ENCODE assay signal across 8 cellular contexts in the genomic region with DNA sequence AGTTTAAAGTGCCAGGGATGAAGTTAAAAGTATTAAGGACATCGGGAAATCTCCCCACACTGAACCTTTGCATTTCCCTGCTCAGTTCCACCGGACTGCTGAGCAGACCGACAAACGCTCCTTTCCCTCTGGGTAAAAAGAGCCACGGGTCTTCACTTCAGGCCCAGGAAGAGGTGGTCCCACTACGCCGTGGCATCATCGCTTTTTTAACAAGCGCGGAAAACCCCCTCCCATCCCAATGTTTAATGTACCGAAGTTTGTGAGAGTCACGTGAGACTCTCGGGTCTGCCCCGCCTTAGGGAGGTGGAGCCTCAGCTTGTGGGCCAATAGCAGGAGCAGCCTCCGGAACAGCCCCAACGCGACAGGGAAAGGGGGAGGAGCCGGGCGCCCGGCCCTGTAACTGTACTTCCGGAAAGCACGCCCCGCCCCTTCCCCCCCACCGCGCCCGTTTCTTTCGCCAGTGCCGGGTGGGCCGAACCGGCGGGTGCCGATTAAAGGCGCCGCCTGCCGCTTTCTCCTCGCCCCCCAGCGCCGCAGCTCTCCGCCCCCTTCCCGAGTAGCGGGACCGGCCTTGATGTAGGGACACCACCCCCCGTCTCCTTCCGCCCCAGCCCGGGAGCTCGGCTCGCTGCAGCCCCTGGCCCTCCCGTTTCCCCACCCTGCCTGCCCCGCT. TPM values are rescaled to one million over a fixed set of nuclear protein-coding genes. Genes with fewer than 3 reads are reported as not detected.
A peak's percentile ranks its signal among the peaks of the same experiment; 100 is the strongest.
DNase-seq lines count a peak whose midpoint lies in the region; ATAC-seq and TF ChIP-seq lines count a peak whose summit lies in the region.

No MANE protein-coding gene starts in this region.

- H3K27me3 ChIP-seq in PC-9 (ENCODE audit: insufficient read depth, low read depth) (no peaks in the 10 kb centered on the region), esophagus (ENCODE audit: control insufficient read depth in 1 of 2, insufficient read depth in 2 of 2, low read length in 2 of 2) (no peaks in the 10 kb centered on the region), mucosa of rectum (ENCODE audit: control insufficient read depth in 2 of 2, insufficient read depth in 2 of 2, low read length in 2 of 2) (no peaks in the 10 kb centered on the region)

- no peaks in the 10 kb centered on the region for H3K36me3 Mint-ChIP-seq in activated T-cell treated with anti-CD3 and anti-CD28 coated beads, Interleukin-2, amount 50 U/mL, for 4 hours (ENCODE audit: insufficient read depth)

- peaks cover 28% of the 10 kb centered on the region for H3K79me2 ChIP-seq in PC-9 (ENCODE audit: low read depth)

- H3K4me3 ChIP-seq in PC-9 (peak overlapping the region; percentile 70), esophagus (ENCODE audit: low read depth in 1 of 2, low read length in 2 of 2) (peak overlapping the region; percentile 73 to 84), mucosa of rectum (ENCODE audit: low read length in 2 of 2) (peak overlapping the region; percentile 96 to 98)

- no peaks in the 10 kb centered on the region for H3K9me2 ChIP-seq in PC-9 (ENCODE audit: insufficient read depth)

- peak; percentile 38 for ATAC-seq in GM21576 (IDR thresholded peaks at IDR 0.05; ENCODE audit: unreplicated experiment)
- ATAC-seq in activated T-cell treated with anti-CD3 and anti-CD28 coated beads, Interleukin-2, amount 50 U/mL, for 4 hours = peak; percentile 68 to 72

- DNase-seq in DMS114 treated with DMSO at 0.1 percent for 48 hours (lab: John Stamatoyannopoulos, UW; ENCODE audit: unreplicated experiment) (peak; percentile 97), KBM-7 (peak; percentile 94), PC-9 (peak; percentile 84 to 90)
- peak; percentile 97 for DNase-seq in activated T-cell treated with anti-CD3 and anti-CD28 coated beads, Interleukin-2, amount 50 U/mL, for 4 hours
- peak; percentile 93 to 98 for DNase-seq in stimulated activated CD8-positive, alpha-beta memory T cell treated with anti-CD3 and anti-CD28 coated beads, Interleukin-4, amount 100 ng/mL, for 4 hours (ENCODE audit: low read depth in 2 of 2, low spot score in 1 of 2)

- no peaks in the 10 kb centered on the region for H3K27me3 Mint-ChIP-seq in activated T-cell treated with anti-CD3 and anti-CD28 coated beads, Interleukin-2, amount 50 U/mL, for 4 hours (ENCODE audit: low read depth)

- peak overlapping the region; percentile 93 for H3K4me2 ChIP-seq in PC-9

- POLR2A ChIA-PET in PC-9 (lab: Charles Lee; ENCODE audit: unreplicated experiment) = interaction anchor here (0.6 to 1.0 kb wide), 3 partner anchors 14 to 337 kb away, joined by 4 to 6 read pairs (median 4); no protein-coding TSS in a partner anchor

- CTCF ChIA-PET in PC-9 (lab: Charles Lee) = no interaction called here

- peak overlapping the region; percentile 86 for H3K4me3 Mint-ChIP-seq in activated T-cell treated with anti-CD3 and anti-CD28 coated beads, Interleukin-2, amount 50 U/mL, for 4 hours

- intact Hi-C loops in PC-9 (cut with micrococcal nuclease; ENCODE audit: unreplicated experiment) = loop anchor here (2.0 to 10.0 kb wide), 3 partner anchors 13 to 247 kb away; a partner anchor contains a TSS

- H4K20me1 ChIP-seq in PC-9 (ENCODE audit: insufficient read depth) = no peaks in the 10 kb centered on the region

- peak overlapping the region; percentile 75 for H3K27ac ChIP-seq in PC-9
- H3K27ac ChIP-seq in esophagus (ENCODE audit: low read depth in 2 of 2, low read length in 1 of 2) = peak overlapping the region; percentile 94 to 97
- H3K27ac ChIP-seq in mucosa of rectum (ENCODE audit: low read depth in 2 of 2, low read length in 2 of 2) = peak overlapping the region; percentile 99

- no peaks in the 10 kb centered on the region for H3K36me3 ChIP-seq in PC-9 (ENCODE audit: low read depth)
- no peaks in the 10 kb centered on the region for H3K36me3 ChIP-seq in esophagus (ENCODE audit: control insufficient read depth in 2 of 2, insufficient read depth in 2 of 2, low read length in 1 of 2)
- no peaks in the 10 kb centered on the region for H3K36me3 ChIP-seq in mucosa of rectum (ENCODE audit: control insufficient read depth in 2 of 2, insufficient read depth in 2 of 2, low read length in 2 of 2)

- no TSS peak for BruUV-seq in PC-9 (replicated peaks; lab: Mats Ljungman, UMichigan)

- in situ Hi-C loops in KBM-7 (cut with MboI; ENCODE audit: low pct_unique_long_range_greater_than_20kb, low sequenced_read_pairs) = no loop called here

- H3K9ac ChIP-seq in mucosa of rectum (ENCODE audit: low read depth in 1 of 2, low read length in 2 of 2) = peak overlapping the region; percentile 91 to 96

- H3K4me1 ChIP-seq in PC-9 (replicated peaks; ENCODE audit: insufficient read depth) (0 out of 2 replicates have a peak, but pooled peaks cover 3% of the 10 kb centered on the region), esophagus (ENCODE audit: control insufficient read depth in 2 of 2, insufficient read depth in 2 of 2, low read length in 1 of 2) (peaks cover 1 to 9% of the 10 kb centered on the region in 2 donors), mucosa of rectum (ENCODE audit: control insufficient read depth in 2 of 2, insufficient read depth in 2 of 2, low read length in 2 of 2) (peaks cover 6 to 18% of the 10 kb centered on the region in 2 donors)

- H3K9me3 ChIP-seq in PC-9 (ENCODE audit: insufficient read depth, low read depth) (no peaks in the 10 kb centered on the region), esophagus (ENCODE audit: control insufficient read depth in 2 of 2, insufficient read depth in 1 of 2, low read depth in 1 of 2, low read length in 1 of 2) (no peaks in the 10 kb centered on the region), mucosa of rectum (ENCODE audit: control insufficient read depth in 2 of 2, low read length in 2 of 2) (no peaks in the 10 kb centered on the region)

- peak overlapping the region; percentile 89 for H2AFZ ChIP-seq in PC-9

- peaks cover 19% of the 10 kb centered on the region for H3K4me1 Mint-ChIP-seq in activated T-cell treated with anti-CD3 and anti-CD28 coated beads, Interleukin-2, amount 50 U/mL, for 4 hours (ENCODE audit: low read depth)

- 0 to 1% methylated on average over 30 to 49 of the region's 49 CpGs for WGBS in esophagus, 2 donors

- no peak for TF ChIP-seq CTCF in PC-9 (conservative IDR thresholded peaks at IDR 0.05)

- no peaks in the 10 kb centered on the region for H3K9me3 Mint-ChIP-seq in activated T-cell treated with anti-CD3 and anti-CD28 coated beads, Interleukin-2, amount 50 U/mL, for 4 hours

- H3F3A ChIP-seq in PC-9 (ENCODE audit: insufficient read depth, low read depth) = peaks cover 26% of the 10 kb centered on the region

RNA-seq across cellular contexts. Expression of a gene that starts 2.3 kb away (rescaled TPM):
- 59.8 and 73.0 TPM in 2 replicates for total RNA-seq in PC-9 (2021)
- 10 to 100 TPM; 53.9 to 67.6 (median 59.9) TPM for total RNA-seq in activated T-cell treated with anti-CD3 and anti-CD28 coated beads, Interleukin-2, amount 50 U/mL, for 4 hours
- 10 to 100 TPM; 26.4 to 33.3 TPM for polyA plus RNA-seq in esophagus

Comparison
In these comparisons a context has a peak if more than half of its experiments do, and no peak if none do; other contexts are left out.
1. Peak in every context shown above with its lines: DNase-seq, ATAC-seq, H3K4me3 ChIP-seq and H3K27ac ChIP-seq.